ENCODE assay signal across 12 cellular contexts in genomic region chr12:77940566-77940965, GRCh38.
DNase-seq lines count a peak whose midpoint lies in the region; TF ChIP-seq lines count a peak whose summit lies in the region.
"Had no signal": no experiment of that assay in that cellular context is flagged by ENCODE, and none has a peak within 500 bp of the region (broad histone marks: within the 10 kb centered on the region; RNA-seq: fewer than 3 reads in every experiment).

No MANE protein-coding gene starts in this region.

- H3K4me1 ChIP-seq in smooth muscle cell (ENCODE audit: low read depth) (peaks cover 21% of the 10 kb centered on the region), thyroid gland (no peaks in the 10 kb centered on the region)
- H3K4me1 ChIP-seq: SJCRH30 had no signal

- H3F3A ChIP-seq in smooth muscle cell (ENCODE audit: low read depth), result peaks cover 5% of the 10 kb centered on the region

- H3K36me3 ChIP-seq in SK-N-MC (ENCODE audit: insufficient read depth, low read length) (no peaks in the 10 kb centered on the region), smooth muscle cell (ENCODE audit: low read depth) (no peaks in the 10 kb centered on the region), thyroid gland (no peaks in the 10 kb centered on the region)
- H3K36me3 ChIP-seq: SJCRH30 had no signal

- H3K79me2 ChIP-seq in smooth muscle cell (ENCODE audit: low read depth), result no peaks in the 10 kb centered on the region

- no peaks in the 10 kb centered on the region for H3K27me3 ChIP-seq in smooth muscle cell (ENCODE audit: low read depth)
- H3K27me3 ChIP-seq in thyroid gland, result no peaks in the 10 kb centered on the region
- H3K27me3 ChIP-seq: SJCRH30 had no signal

- H3K4me2 ChIP-seq in smooth muscle cell, result peak overlapping the region; percentile 81

- H4K20me1 ChIP-seq in smooth muscle cell (ENCODE audit: low read depth), result no peaks in the 10 kb centered on the region

- DNase-seq in NCI-H82 (lab: John Stamatoyannopoulos, UW) (peak; percentile 27), NCI-H82 treated with DMSO at 0.1 percent for 48 hours (lab: John Stamatoyannopoulos, UW; ENCODE audit: unreplicated experiment) (no peak), SK-N-MC (ENCODE audit: low read depth, low spot score) (no peak), fibroblast of villous mesenchyme (ENCODE audit: low read depth) (peak; percentile 61), smooth muscle cell (lab: John Stamatoyannopoulos, UW; ENCODE audit: unreplicated experiment) (no peak), NCI-H526 (lab: John Stamatoyannopoulos, UW) (no peak), DMS 273 (lab: John Stamatoyannopoulos, UW; ENCODE audit: unreplicated experiment) (no peak), thyroid gland (no peak)
- DNase-seq: NCI-H1694; stimulated activated CD8-positive, alpha-beta memory T cell treated with anti-CD3 and anti-CD28 coated beads, Interleukin-4, amount 100 ng/mL, for 48 hours had no signal

- H2AFZ ChIP-seq in smooth muscle cell (ENCODE audit: low read depth), result peak overlapping the region; percentile 19

- intact Hi-C loops in thyroid gland (cut with DNase I), result no loop called here

- H3K27ac ChIP-seq in SK-N-MC (peak overlapping the region; percentile 77), smooth muscle cell (ENCODE audit: low read depth) (peak overlapping the region; percentile 94), thyroid gland (no peak overlapping the region)
- H3K27ac ChIP-seq: SJCRH30 had no signal

- no peak for TF ChIP-seq POLR2A in thyroid gland (IDR thresholded peaks at IDR 0.05)

- H3K9me3 ChIP-seq in SK-N-MC (ENCODE audit: low read depth, low read length) (no peaks in the 10 kb centered on the region), smooth muscle cell (replicated peaks; ENCODE audit: low read depth) (no peaks in the 10 kb centered on the region), thyroid gland (no peaks in the 10 kb centered on the region)
- H3K9me3 ChIP-seq: SJCRH30 had no signal

- peak overlapping the region; percentile 35 for H3K9ac ChIP-seq in SK-N-MC (ENCODE audit: insufficient read length)
- peak overlapping the region; percentile 65 for H3K9ac ChIP-seq in smooth muscle cell (ENCODE audit: low read depth)

- TF ChIP-seq CTCF in fibroblast of villous mesenchyme (IDR thresholded peaks at IDR 0.05; ENCODE audit: insufficient read depth, low read depth, low read length) (no peak), smooth muscle cell (IDR thresholded peaks at IDR 0.05; ENCODE audit: borderline replicate concordance, insufficient read depth, poor library complexity, severe bottlenecking) (no peak), thyroid gland (IDR thresholded peaks at IDR 0.05) (no peak)

- 39% methylated on average over 2 of the region's 2 CpGs for WGBS in smooth muscle cell (ENCODE audit: low lambda C conversion rate)
- WGBS in thyroid gland, 2 donors, result 40 to 62% methylated on average over 2 of the region's 2 CpGs

- H3K4me3 ChIP-seq in SK-N-MC (peak overlapping the region; percentile 34; the same call in 1 of the 2 replicates), fibroblast of villous mesenchyme (ENCODE audit: low read depth, low read length) (peak overlapping the region; percentile 58), smooth muscle cell (peak overlapping the region; percentile 27), thyroid gland (replicated peaks in 1 of 3) (no peak overlapping the region)
- H3K4me3 ChIP-seq: SJCRH30, skin epidermis had no signal

Comparison
In these comparisons a context has a peak if more than half of its experiments do, and no peak if none do; other contexts are left out.
1. DNase-seq: peak in NCI-H82 (single experiment) and fibroblast of villous mesenchyme (single experiment); none in NCI-H82 treated with DMSO at 0.1 percent for 48 hours (single experiment), SK-N-MC (single experiment), smooth muscle cell (single experiment), NCI-H526 (0 of 2), DMS 273 (single experiment) and thyroid gland (0 of 2).
2. H3K27ac ChIP-seq: peak in SK-N-MC (single experiment) and smooth muscle cell (single experiment); none in thyroid gland (0 of 3).
3. H3K4me3 ChIP-seq: peak in SK-N-MC (single experiment), fibroblast of villous mesenchyme (single experiment) and smooth muscle cell (single experiment); none in thyroid gland (0 of 3).